1 cellular context compared by ENCODE assay signal in genomic region chr11:128513915-128514681, GRCh38.
TF ChIP-seq lines count a peak whose summit lies in the region.

No MANE protein-coding gene starts in this region.

TF ChIP-seq in IMR-90, 13 proteins besides CTCF, POLR2A, EP300 and RAD21 (continued from another document):
- TF ChIP-seq SMC3 (IDR thresholded peaks at IDR 0.05; ENCODE audit: low read depth, low read length) = no peak
- TF ChIP-seq CEBPB (IDR thresholded peaks at IDR 0.05; ENCODE audit: low read depth, low read length) = no peak
- no peak for TF ChIP-seq MXI1 (IDR thresholded peaks at IDR 0.05; ENCODE audit: borderline replicate concordance, low read depth, low read length)
- no peak for TF ChIP-seq MAFK (IDR thresholded peaks at IDR 0.05; ENCODE audit: low read depth, low read length)
- TF ChIP-seq CHD1 (IDR thresholded peaks at IDR 0.05; ENCODE audit: low read depth, low read length) = no peak
- no peak for TF ChIP-seq BHLHE40 (IDR thresholded peaks at IDR 0.05; ENCODE audit: low read depth, low read length)
- no peak for TF ChIP-seq USF2 (IDR thresholded peaks at IDR 0.05; ENCODE audit: low read depth, low read length)
- TF ChIP-seq NFE2L2 (IDR thresholded peaks at IDR 0.05; ENCODE audit: low read depth, low read length) = no peak
- TF ChIP-seq ELK1 (IDR thresholded peaks at IDR 0.05; ENCODE audit: borderline replicate concordance, low read depth, low read length) = no peak
